In the genomic region with DNA sequence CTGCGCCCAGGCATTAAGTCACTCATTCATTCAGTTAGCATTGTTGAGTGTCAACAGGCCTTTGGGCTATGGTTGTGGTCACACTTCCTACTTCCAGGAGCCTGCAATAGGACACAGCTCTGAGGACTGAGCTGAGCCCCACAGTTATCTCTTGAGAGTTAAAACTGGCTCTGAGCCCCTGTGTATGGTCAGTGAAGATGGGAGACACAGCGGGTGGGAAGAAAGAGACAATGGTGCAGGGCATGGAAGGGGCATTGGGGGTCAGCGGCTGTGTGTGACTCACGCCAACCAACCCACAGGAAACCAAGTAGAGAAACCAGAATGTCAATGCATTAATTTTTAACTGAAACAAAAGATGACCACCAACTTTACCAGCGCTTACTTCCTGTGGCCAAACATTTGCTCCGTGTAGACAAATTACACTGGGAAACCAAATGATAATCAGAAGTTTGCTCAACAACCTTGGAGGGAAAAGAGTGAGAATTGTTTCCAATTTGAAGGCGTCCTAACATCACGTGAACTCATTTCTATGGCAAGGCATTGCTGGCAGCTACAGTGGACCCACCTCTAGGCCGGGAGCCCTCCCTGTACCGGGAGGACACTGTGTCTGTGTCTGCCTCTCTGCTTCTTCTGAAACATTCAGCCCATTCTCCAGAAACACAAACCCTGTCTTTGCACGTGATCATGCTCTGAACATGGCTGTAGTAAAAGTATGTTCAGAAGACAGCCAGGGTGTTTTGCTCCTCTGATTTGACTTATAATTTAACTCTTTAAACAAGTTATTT, we compare ENCODE assay signal across 1 cellular context.
TF ChIP-seq lines count a peak whose summit lies in the region.

No MANE protein-coding gene starts in this region.

TF ChIP-seq in GM23338, 12 proteins besides CTCF, POLR2A, EP300 and RAD21 (continued from another document):
- TF ChIP-seq, protein P1, sequence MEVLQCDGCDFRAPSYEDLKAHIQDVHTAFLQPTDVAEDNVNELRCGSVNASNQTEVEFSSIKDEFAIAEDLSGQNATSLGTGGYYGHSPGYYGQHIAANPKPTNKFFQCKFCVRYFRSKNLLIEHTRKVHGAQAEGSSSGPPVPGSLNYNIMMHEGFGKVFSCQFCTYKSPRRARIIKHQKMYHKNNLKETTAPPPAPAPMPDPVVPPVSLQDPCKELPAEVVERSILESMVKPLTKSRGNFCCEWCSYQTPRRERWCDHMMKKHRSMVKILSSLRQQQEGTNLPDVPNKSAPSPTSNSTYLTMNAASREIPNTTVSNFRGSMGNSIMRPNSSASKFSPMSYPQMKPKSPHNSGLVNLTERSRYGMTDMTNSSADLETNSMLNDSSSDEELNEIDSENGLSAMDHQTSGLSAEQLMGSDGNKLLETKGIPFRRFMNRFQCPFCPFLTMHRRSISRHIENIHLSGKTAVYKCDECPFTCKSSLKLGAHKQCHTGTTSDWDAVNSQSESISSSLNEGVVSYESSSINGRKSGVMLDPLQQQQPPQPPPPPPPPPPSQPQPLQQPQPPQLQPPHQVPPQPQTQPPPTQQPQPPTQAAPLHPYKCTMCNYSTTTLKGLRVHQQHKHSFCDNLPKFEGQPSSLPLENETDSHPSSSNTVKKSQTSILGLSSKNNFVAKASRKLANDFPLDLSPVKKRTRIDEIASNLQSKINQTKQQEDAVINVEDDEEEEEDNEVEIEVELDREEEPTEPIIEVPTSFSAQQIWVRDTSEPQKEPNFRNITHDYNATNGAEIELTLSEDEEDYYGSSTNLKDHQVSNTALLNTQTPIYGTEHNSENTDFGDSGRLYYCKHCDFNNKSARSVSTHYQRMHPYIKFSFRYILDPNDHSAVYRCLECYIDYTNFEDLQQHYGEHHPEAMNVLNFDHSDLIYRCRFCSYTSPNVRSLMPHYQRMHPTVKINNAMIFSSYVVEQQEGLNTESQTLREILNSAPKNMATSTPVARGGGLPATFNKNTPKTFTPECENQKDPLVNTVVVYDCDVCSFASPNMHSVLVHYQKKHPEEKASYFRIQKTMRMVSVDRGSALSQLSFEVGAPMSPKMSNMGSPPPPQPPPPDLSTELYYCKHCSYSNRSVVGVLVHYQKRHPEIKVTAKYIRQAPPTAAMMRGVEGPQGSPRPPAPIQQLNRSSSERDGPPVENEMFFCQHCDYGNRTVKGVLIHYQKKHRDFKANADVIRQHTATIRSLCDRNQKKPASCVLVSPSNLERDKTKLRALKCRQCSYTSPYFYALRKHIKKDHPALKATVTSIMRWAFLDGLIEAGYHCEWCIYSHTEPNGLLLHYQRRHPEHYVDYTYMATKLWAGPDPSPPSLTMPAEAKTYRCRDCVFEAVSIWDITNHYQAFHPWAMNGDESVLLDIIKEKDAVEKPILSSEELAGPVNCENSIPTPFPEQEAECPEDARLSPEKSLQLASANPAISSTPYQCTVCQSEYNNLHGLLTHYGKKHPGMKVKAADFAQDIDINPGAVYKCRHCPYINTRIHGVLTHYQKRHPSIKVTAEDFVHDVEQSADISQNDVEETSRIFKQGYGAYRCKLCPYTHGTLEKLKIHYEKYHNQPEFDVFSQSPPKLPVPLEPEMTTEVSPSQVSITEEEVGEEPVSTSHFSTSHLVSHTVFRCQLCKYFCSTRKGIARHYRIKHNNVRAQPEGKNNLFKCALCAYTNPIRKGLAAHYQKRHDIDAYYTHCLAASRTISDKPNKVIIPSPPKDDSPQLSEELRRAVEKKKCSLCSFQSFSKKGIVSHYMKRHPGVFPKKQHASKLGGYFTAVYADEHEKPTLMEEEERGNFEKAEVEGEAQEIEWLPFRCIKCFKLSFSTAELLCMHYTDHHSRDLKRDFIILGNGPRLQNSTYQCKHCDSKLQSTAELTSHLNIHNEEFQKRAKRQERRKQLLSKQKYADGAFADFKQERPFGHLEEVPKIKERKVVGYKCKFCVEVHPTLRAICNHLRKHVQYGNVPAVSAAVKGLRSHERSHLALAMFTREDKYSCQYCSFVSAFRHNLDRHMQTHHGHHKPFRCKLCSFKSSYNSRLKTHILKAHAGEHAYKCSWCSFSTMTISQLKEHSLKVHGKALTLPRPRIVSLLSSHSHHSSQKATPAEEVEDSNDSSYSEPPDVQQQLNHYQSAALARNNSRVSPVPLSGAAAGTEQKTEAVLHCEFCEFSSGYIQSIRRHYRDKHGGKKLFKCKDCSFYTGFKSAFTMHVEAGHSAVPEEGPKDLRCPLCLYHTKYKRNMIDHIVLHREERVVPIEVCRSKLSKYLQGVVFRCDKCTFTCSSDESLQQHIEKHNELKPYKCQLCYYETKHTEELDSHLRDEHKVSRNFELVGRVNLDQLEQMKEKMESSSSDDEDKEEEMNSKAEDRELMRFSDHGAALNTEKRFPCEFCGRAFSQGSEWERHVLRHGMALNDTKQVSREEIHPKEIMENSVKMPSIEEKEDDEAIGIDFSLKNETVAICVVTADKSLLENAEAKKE (CRISPR knock-in tag; IDR thresholded peaks at IDR 0.05), result no peak
- TF ChIP-seq ZNF114 (CRISPR knock-in tag; IDR thresholded peaks at IDR 0.05), result no peak
- TF ChIP-seq, protein P2, sequence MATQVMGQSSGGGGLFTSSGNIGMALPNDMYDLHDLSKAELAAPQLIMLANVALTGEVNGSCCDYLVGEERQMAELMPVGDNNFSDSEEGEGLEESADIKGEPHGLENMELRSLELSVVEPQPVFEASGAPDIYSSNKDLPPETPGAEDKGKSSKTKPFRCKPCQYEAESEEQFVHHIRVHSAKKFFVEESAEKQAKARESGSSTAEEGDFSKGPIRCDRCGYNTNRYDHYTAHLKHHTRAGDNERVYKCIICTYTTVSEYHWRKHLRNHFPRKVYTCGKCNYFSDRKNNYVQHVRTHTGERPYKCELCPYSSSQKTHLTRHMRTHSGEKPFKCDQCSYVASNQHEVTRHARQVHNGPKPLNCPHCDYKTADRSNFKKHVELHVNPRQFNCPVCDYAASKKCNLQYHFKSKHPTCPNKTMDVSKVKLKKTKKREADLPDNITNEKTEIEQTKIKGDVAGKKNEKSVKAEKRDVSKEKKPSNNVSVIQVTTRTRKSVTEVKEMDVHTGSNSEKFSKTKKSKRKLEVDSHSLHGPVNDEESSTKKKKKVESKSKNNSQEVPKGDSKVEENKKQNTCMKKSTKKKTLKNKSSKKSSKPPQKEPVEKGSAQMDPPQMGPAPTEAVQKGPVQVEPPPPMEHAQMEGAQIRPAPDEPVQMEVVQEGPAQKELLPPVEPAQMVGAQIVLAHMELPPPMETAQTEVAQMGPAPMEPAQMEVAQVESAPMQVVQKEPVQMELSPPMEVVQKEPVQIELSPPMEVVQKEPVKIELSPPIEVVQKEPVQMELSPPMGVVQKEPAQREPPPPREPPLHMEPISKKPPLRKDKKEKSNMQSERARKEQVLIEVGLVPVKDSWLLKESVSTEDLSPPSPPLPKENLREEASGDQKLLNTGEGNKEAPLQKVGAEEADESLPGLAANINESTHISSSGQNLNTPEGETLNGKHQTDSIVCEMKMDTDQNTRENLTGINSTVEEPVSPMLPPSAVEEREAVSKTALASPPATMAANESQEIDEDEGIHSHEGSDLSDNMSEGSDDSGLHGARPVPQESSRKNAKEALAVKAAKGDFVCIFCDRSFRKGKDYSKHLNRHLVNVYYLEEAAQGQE (IDR thresholded peaks at IDR 0.05; ENCODE audit: unreplicated experiment), result no peak
- no peak for TF ChIP-seq NANOG (IDR thresholded peaks at IDR 0.05; ENCODE audit: borderline replicate concordance)
- TF ChIP-seq, protein P3, sequence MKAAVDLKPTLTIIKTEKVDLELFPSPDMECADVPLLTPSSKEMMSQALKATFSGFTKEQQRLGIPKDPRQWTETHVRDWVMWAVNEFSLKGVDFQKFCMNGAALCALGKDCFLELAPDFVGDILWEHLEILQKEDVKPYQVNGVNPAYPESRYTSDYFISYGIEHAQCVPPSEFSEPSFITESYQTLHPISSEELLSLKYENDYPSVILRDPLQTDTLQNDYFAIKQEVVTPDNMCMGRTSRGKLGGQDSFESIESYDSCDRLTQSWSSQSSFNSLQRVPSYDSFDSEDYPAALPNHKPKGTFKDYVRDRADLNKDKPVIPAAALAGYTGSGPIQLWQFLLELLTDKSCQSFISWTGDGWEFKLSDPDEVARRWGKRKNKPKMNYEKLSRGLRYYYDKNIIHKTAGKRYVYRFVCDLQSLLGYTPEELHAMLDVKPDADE (IDR thresholded peaks at IDR 0.05), result no peak
- no peak for TF ChIP-seq CREB1 (CRISPR knock-in tag; IDR thresholded peaks at IDR 0.05; ENCODE audit: low read depth)
- TF ChIP-seq JUNB (IDR thresholded peaks at IDR 0.05; ENCODE audit: unreplicated experiment), result no peak
- TF ChIP-seq EZH2phosphoT487 (IDR thresholded peaks at IDR 0.05; ENCODE audit: unreplicated experiment), result no peak
